ENCODE assay signal across 24 cellular contexts in the genomic region with DNA sequence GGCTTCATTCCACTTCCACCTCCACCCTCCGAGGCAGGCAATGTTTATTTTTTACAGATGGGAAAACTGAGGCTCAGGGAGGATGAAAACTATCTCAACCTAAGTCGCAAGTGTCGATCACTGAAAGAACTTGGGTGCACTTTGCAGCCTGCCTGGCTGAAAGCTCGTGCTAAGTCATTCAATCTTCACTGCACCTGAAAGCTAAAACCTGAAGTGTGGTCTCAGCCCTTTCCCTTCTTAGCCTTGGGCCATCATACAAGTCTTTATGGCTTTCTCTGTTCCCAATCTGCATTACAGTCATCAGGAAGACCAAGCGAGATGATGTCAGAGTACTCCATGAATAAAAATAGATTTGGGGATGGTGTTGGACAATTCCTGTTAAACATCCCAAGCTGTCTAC. TPM values are rescaled to one million over a fixed set of nuclear protein-coding genes. Genes with fewer than 3 reads are reported as not detected.
A peak's percentile ranks its signal among the peaks of the same experiment; 100 is the strongest.
DNase-seq lines count a peak whose midpoint lies in the region; ATAC-seq lines count a peak whose summit lies in the region.
"Had no signal": no experiment of that assay in that cellular context is flagged by ENCODE, and none has a peak within 500 bp of the region (broad histone marks: within the 10 kb centered on the region; RNA-seq: fewer than 3 reads in every experiment).

No MANE protein-coding gene starts in this region.

- H3K9me3 Mint-ChIP-seq in activated CD4-positive, alpha-beta T cell treated with anti-CD3 and anti-CD28 coated beads for 36 hours (ENCODE audit: low read depth): peaks cover 3% of the 10 kb centered on the region
- no peaks in the 10 kb centered on the region for H3K9me3 Mint-ChIP-seq in CD4-positive, alpha-beta memory T cell
- no peaks in the 10 kb centered on the region for H3K9me3 Mint-ChIP-seq in activated CD4-positive, alpha-beta memory T cell treated with anti-CD3 and anti-CD28 coated beads, Interleukin-2, amount 10 ng/mL, durations not matched to agents 7 days and 5 days

- peak overlapping the region in 1 of 2 donors; percentile 97 for H3K4me3 ChIP-seq in CD4-positive, alpha-beta memory T cell (ENCODE audit: low read length in 2 of 2)
- H3K4me3 ChIP-seq: colonic mucosa had no signal

- H3K9me3 ChIP-seq in CD4-positive, alpha-beta memory T cell (ENCODE audit: control insufficient read depth in 1 of 2, low read length in 2 of 2): no peaks in the 10 kb centered on the region
- H3K9me3 ChIP-seq: colonic mucosa, Peyer's patch had no signal

- no peaks in the 10 kb centered on the region for H3K36me3 ChIP-seq in CD4-positive, alpha-beta memory T cell (ENCODE audit: insufficient read depth, low read length)
- H3K36me3 ChIP-seq: colonic mucosa, Peyer's patch had no signal

- H3K27me3 Mint-ChIP-seq in activated CD4-positive, alpha-beta T cell treated with anti-CD3 and anti-CD28 coated beads for 36 hours: no peaks in the 10 kb centered on the region
- no peaks in the 10 kb centered on the region for H3K27me3 Mint-ChIP-seq in CD4-positive, alpha-beta memory T cell
- H3K27me3 Mint-ChIP-seq in activated CD4-positive, alpha-beta memory T cell treated with anti-CD3 and anti-CD28 coated beads, Interleukin-2, amount 10 ng/mL, durations not matched to agents 7 days and 5 days: peaks cover 2% of the 10 kb centered on the region

- intact Hi-C loops in activated CD4-positive, alpha-beta T cell treated with anti-CD3 and anti-CD28 coated beads for 36 hours (cut with DNase I, micrococcal nuclease): loop anchor here in 1 of 2 experiments (2.0 to 5.0 kb wide), 4 partner anchors 27 to 73 kb away; no protein-coding TSS in a partner anchor
- intact Hi-C loops in CD4-positive, alpha-beta memory T cell (cut with micrococcal nuclease): loop anchor here (5.0 kb wide), 1 partner anchor 81 kb away; no protein-coding TSS in a partner anchor

- no peak for DNase-seq in activated CD4-positive, alpha-beta T cell treated with anti-CD3 and anti-CD28 coated beads for 36 hours
- DNase-seq in activated CD4-positive, alpha-beta T cell treated with anti-CD3 and anti-CD28 coated beads for 48 hours: no peak
- no peak for DNase-seq in CD4-positive, alpha-beta memory T cell
- no peak for DNase-seq in activated CD4-positive, alpha-beta memory T cell treated with anti-CD3 and anti-CD28 coated beads, Interleukin-2, amount 10 ng/mL, durations not matched to agents 7 days and 5 days
- DNase-seq in islet precursor cell: peak; percentile 60
- DNase-seq in nucleus accumbens (lab: John Stamatoyannopoulos, UW): no peak
- DNase-seq: Caco-2; colonic mucosa; foreskin keratinocyte; GOT3; mesenchymal stem cell; MM.1S; NCI-H1436; NCI-H510A; NK-92 treated with Interleukin-12 subunit alpha and Interleukin-12 subunit beta, amount 100 ng/mL, for 24 hours; Peyer's patch; stimulated activated CD8-positive, alpha-beta memory T cell treated with anti-CD3 and anti-CD28 coated beads, Interleukin-4, amount 100 ng/mL, for 48 hours; substantia nigra had no signal

- peak overlapping the region; percentile 85 for H3K4me3 Mint-ChIP-seq in activated CD4-positive, alpha-beta T cell treated with anti-CD3 and anti-CD28 coated beads for 36 hours
- H3K4me3 Mint-ChIP-seq in CD4-positive, alpha-beta memory T cell: peak overlapping the region; percentile 95 to 100 (median 98)
- H3K4me3 Mint-ChIP-seq in activated CD4-positive, alpha-beta memory T cell treated with anti-CD3 and anti-CD28 coated beads, Interleukin-2, amount 10 ng/mL, durations not matched to agents 7 days and 5 days: peak overlapping the region; percentile 94

- H3K4me1 ChIP-seq in CD4-positive, alpha-beta memory T cell (ENCODE audit: insufficient read depth, low read length): peaks cover 26% of the 10 kb centered on the region
- H3K4me1 ChIP-seq: colonic mucosa, foreskin keratinocyte, Peyer's patch had no signal

- CTCF ChIA-PET in activated CD4-positive, alpha-beta T cell treated with anti-CD3 and anti-CD28 coated beads for 36 hours (lab: Charles Lee): interaction anchor here (0.6 to 1.7 kb wide), 6 partner anchors 9 to 526 kb away, joined by 3 to 6 read pairs (median 3); a partner anchor contains a TSS
- CTCF ChIA-PET in CD4-positive, alpha-beta memory T cell (lab: Charles Lee; ENCODE audit: partially characterized antibody): interaction anchor here (0.8 to 6.7 kb wide), 3 partner anchors 24 to 250 kb away, joined by 3 to 90 read pairs (median 3); no protein-coding TSS in a partner anchor
- CTCF ChIA-PET in activated CD4-positive, alpha-beta memory T cell treated with anti-CD3 and anti-CD28 coated beads, Interleukin-2, amount 10 ng/mL, durations not matched to agents 7 days and 5 days (lab: Charles Lee): interaction anchor here (1.3 to 1.7 kb wide), 3 partner anchors 24 to 250 kb away, joined by 4 to 8 read pairs (median 4); a partner anchor contains a TSS

- H3K27ac ChIP-seq in CD4-positive, alpha-beta memory T cell (ENCODE audit: low read depth, low read length): peak overlapping the region; percentile 68
- H3K27ac ChIP-seq: colonic mucosa, foreskin keratinocyte had no signal

- POLR2A ChIA-PET in activated CD4-positive, alpha-beta T cell treated with anti-CD3 and anti-CD28 coated beads for 36 hours (lab: Charles Lee): interaction anchor here (0.5 to 1.9 kb wide), 6 partner anchors 21 to 240 kb away, joined by 3 to 7 read pairs (median 4); no protein-coding TSS in a partner anchor
- POLR2A ChIA-PET in CD4-positive, alpha-beta memory T cell (lab: Charles Lee; ENCODE audit: partially characterized antibody): interaction anchor here (0.5 to 6.7 kb wide), 10 partner anchors 14 to 230 kb away, joined by 3 to 150 read pairs (median 5); no protein-coding TSS in a partner anchor
- POLR2A ChIA-PET in activated CD4-positive, alpha-beta memory T cell treated with anti-CD3 and anti-CD28 coated beads, Interleukin-2, amount 10 ng/mL, durations not matched to agents 7 days and 5 days (lab: Charles Lee): interaction anchor here (1.3 to 7.3 kb wide), 10 partner anchors 9 to 564 kb away, joined by 3 to 373 read pairs (median 29); a partner anchor contains a TSS

- H3K27ac Mint-ChIP-seq in activated CD4-positive, alpha-beta T cell treated with anti-CD3 and anti-CD28 coated beads for 36 hours: peak overlapping the region; percentile 98
- peak overlapping the region; percentile 95 to 99 (median 98) for H3K27ac Mint-ChIP-seq in CD4-positive, alpha-beta memory T cell
- H3K27ac Mint-ChIP-seq in activated CD4-positive, alpha-beta memory T cell treated with anti-CD3 and anti-CD28 coated beads, Interleukin-2, amount 10 ng/mL, durations not matched to agents 7 days and 5 days: no peak overlapping the region

- H3K27me3 ChIP-seq in CD4-positive, alpha-beta memory T cell (ENCODE audit: insufficient read depth, low read length): no peaks in the 10 kb centered on the region
- H3K27me3 ChIP-seq: colonic mucosa, Peyer's patch had no signal

- H3K4me1 Mint-ChIP-seq in activated CD4-positive, alpha-beta T cell treated with anti-CD3 and anti-CD28 coated beads for 36 hours: peaks cover 39% of the 10 kb centered on the region
- peaks cover 26 to 57% (median 35%) of the 10 kb centered on the region in 4 donors for H3K4me1 Mint-ChIP-seq in CD4-positive, alpha-beta memory T cell
- H3K4me1 Mint-ChIP-seq in activated CD4-positive, alpha-beta memory T cell treated with anti-CD3 and anti-CD28 coated beads, Interleukin-2, amount 10 ng/mL, durations not matched to agents 7 days and 5 days: peaks cover 43% of the 10 kb centered on the region

- no peak for ATAC-seq in activated CD4-positive, alpha-beta T cell treated with anti-CD3 and anti-CD28 coated beads for 36 hours
- ATAC-seq in GM18858 (IDR thresholded peaks at IDR 0.05; ENCODE audit: unreplicated experiment): no peak
- no peak for ATAC-seq in HG02884 (IDR thresholded peaks at IDR 0.05; ENCODE audit: unreplicated experiment)
- ATAC-seq: foreskin keratinocyte had no signal

- peaks cover 22% of the 10 kb centered on the region for H3K36me3 Mint-ChIP-seq in activated CD4-positive, alpha-beta T cell treated with anti-CD3 and anti-CD28 coated beads for 36 hours (ENCODE audit: low read depth)
- peaks cover 5 to 28% of the 10 kb centered on the region in 2 donors for H3K36me3 Mint-ChIP-seq in CD4-positive, alpha-beta memory T cell
- H3K36me3 Mint-ChIP-seq in activated CD4-positive, alpha-beta memory T cell treated with anti-CD3 and anti-CD28 coated beads, Interleukin-2, amount 10 ng/mL, durations not matched to agents 7 days and 5 days (ENCODE audit: low read depth): peaks cover 44% of the 10 kb centered on the region

RNA-seq across cellular contexts. Expression of a gene that starts 1.0 kb away (rescaled TPM):
- total RNA-seq in activated CD4-positive, alpha-beta T cell treated with anti-CD3 and anti-CD28 coated beads for 36 hours: 10 to 100 TPM; 42.3 to 48.2 TPM
- total RNA-seq in CD4-positive, alpha-beta memory T cell: 10 to 100 TPM; 43.2 to 44.2 TPM
- polyA plus RNA-seq in CD4-positive, alpha-beta memory T cell: 100 to 1,000 TPM in 1 of 2 donors, 10 to 100 TPM in 1; 84.8 to 108 TPM
- 10 to 100 TPM; 34.6 to 34.8 TPM for total RNA-seq in activated CD4-positive, alpha-beta memory T cell treated with anti-CD3 and anti-CD28 coated beads, Interleukin-2, amount 10 ng/mL, durations not matched to agents 7 days and 5 days
- total RNA-seq: A172, bronchial epithelial cell, Daoy, foreskin keratinocyte, HT-29 had no signal
- polyA plus RNA-seq: foreskin keratinocyte had no signal
